Comparison of ENCODE assay signal across 11 cellular contexts in genomic region chr17:40371261-40371929, GRCh38. TPM values are rescaled to one million over a fixed set of nuclear protein-coding genes. Genes with fewer than 3 reads are reported as not detected.
DNase-seq lines count a peak whose midpoint lies in the region; ATAC-seq and TF ChIP-seq lines count a peak whose summit lies in the region.
"Had no signal": no experiment of that assay in that cellular context is flagged by ENCODE, and none has a peak within 500 bp of the region (broad histone marks: within the 10 kb centered on the region; RNA-seq: fewer than 3 reads in every experiment).

No MANE protein-coding gene starts in this region.

- no peaks in the 10 kb centered on the region for H4K20me1 ChIP-seq in IMR-90 (ENCODE audit: insufficient read depth, low read length)

- dilution Hi-C loops in IMR-90 (cut with HindIII; ENCODE audit: low sequenced_read_pairs, unreplicated experiment), result no loop called here

- H3K79me1 ChIP-seq in IMR-90 (ENCODE audit: low read depth in 1 of 2, low read length in 2 of 2), result no peaks in the 10 kb centered on the region
- H3K79me1 ChIP-seq in neuronal stem cell (ENCODE audit: low read depth, low read length), result no peaks in the 10 kb centered on the region

- H3K27me3 ChIP-seq in IMR-90 (ENCODE audit: control insufficient read depth, insufficient read depth, low read length), result no peaks in the 10 kb centered on the region
- H3K27me3 ChIP-seq in neuronal stem cell (ENCODE audit: control insufficient read depth in 3 of 3, insufficient read depth in 3 of 3, low read depth in 1 of 3, low read length in 3 of 3), result no peaks in the 10 kb centered on the region
- no peaks in the 10 kb centered on the region for H3K27me3 ChIP-seq in aorta (ENCODE audit: control insufficient read depth in 1 of 2, insufficient read depth in 2 of 2, low read length in 1 of 2)

- TF ChIP-seq RAD21 in IMR-90 (IDR thresholded peaks at IDR 0.05; ENCODE audit: low read length), result no peak

- no peak overlapping the region for H2BK15ac ChIP-seq in IMR-90 (ENCODE audit: low read depth, low read length)
- no peak overlapping the region for H2BK15ac ChIP-seq in neuronal stem cell (ENCODE audit: low read length)

- H3K36me3 Mint-ChIP-seq in activated CD4-positive, alpha-beta T cell treated with anti-CD3 and anti-CD28 coated beads, Interleukin-2, amount 10 ng/mL, durations not matched to agents 7 days and 5 days (ENCODE audit: low read depth), result peaks cover 1% of the 10 kb centered on the region
- no peaks in the 10 kb centered on the region for H3K36me3 Mint-ChIP-seq in activated CD8-positive, alpha-beta T cell treated with anti-CD3 and anti-CD28 coated beads, Interleukin-2, amount 10 ng/mL, durations not matched to agents 7 days and 5 days (ENCODE audit: low read depth)
- H3K36me3 Mint-ChIP-seq: CD8-positive, alpha-beta memory T cell had no signal

- no peak overlapping the region for H4K5ac ChIP-seq in IMR-90 (ENCODE audit: low read depth, low read length)

- no peak overlapping the region for H2AK9ac ChIP-seq in IMR-90 (replicated peaks; ENCODE audit: low read depth, low read length, poor library complexity)

- POLR2A ChIA-PET in activated CD4-positive, alpha-beta T cell treated with anti-CD3 and anti-CD28 coated beads, Interleukin-2, amount 10 ng/mL, durations not matched to agents 7 days and 5 days (lab: Charles Lee), result no interaction called here
- POLR2A ChIA-PET in IMR-90 (lab: Charles Lee; ENCODE audit: unreplicated experiment), result no interaction called here
- POLR2A ChIA-PET in activated CD8-positive, alpha-beta T cell treated with anti-CD3 and anti-CD28 coated beads, Interleukin-2, amount 10 ng/mL, durations not matched to agents 7 days and 5 days (lab: Charles Lee), result no interaction called here

- H3K9me3 ChIP-seq in IMR-90 (ENCODE audit: control insufficient read depth, insufficient read depth, low read length) (0 out of 2 replicates have a peak, but pooled peaks cover 2% of the 10 kb centered on the region), neuronal stem cell (replicated peaks in 1 of 2; ENCODE audit: control insufficient read depth in 2 of 2, insufficient read depth in 1 of 2, low read depth in 1 of 2, low read length in 2 of 2) (peaks cover 2% of the 10 kb centered on the region in 2 donors), aorta (ENCODE audit: control insufficient read depth, low read length) (no peaks in the 10 kb centered on the region)
- H3K9me3 ChIP-seq: thoracic aorta had no signal

- H3K27ac ChIP-seq in IMR-90 (ENCODE audit: insufficient read depth, low read length) (no peak overlapping the region), neuronal stem cell (replicated peaks; ENCODE audit: low read length) (no peak overlapping the region), aorta (ENCODE audit: low read depth in 1 of 2, low read length in 2 of 2) (no peak overlapping the region)
- H3K27ac ChIP-seq: thoracic aorta had no signal

- H4K91ac ChIP-seq in IMR-90 (ENCODE audit: insufficient read depth, low read depth, low read length) (no peak overlapping the region), neuronal stem cell (ENCODE audit: low read depth, low read length, poor library complexity) (no peak overlapping the region)

- no TSS peak for BruUV-seq in IMR-90 (replicated peaks; lab: Mats Ljungman, UMichigan)

- no peak overlapping the region for H3K18ac ChIP-seq in IMR-90 (ENCODE audit: low read depth, low read length)
- H3K18ac ChIP-seq in neuronal stem cell (ENCODE audit: low read length), result peak overlapping the region; percentile 17

- no peak overlapping the region for H2BK120ac ChIP-seq in IMR-90 (ENCODE audit: low read depth, low read length)
- H2BK120ac ChIP-seq in neuronal stem cell (ENCODE audit: low read depth, low read length), result no peak overlapping the region

- CTCF ChIA-PET in activated CD4-positive, alpha-beta T cell treated with anti-CD3 and anti-CD28 coated beads, Interleukin-2, amount 10 ng/mL, durations not matched to agents 7 days and 5 days (lab: Charles Lee), result interaction anchor here (0.5 to 1.4 kb wide), 3 partner anchors 9 to 76 kb away, joined by 3 to 5 read pairs (median 3); no protein-coding TSS in a partner anchor
- CTCF ChIA-PET in IMR-90 (lab: Yijun Ruan, JAX), result interaction anchor here (1.0 kb wide), 1 partner anchor 162 kb away, joined by 3 read pairs; no protein-coding TSS in a partner anchor
- CTCF ChIA-PET in activated CD8-positive, alpha-beta T cell treated with anti-CD3 and anti-CD28 coated beads, Interleukin-2, amount 10 ng/mL, durations not matched to agents 7 days and 5 days (lab: Charles Lee), result interaction anchor here (1.2 to 2.1 kb wide), 2 partner anchors 9 to 69 kb away, joined by 4 to 6 read pairs; no protein-coding TSS in a partner anchor

- peak overlapping the region; percentile 46 for H3K27ac Mint-ChIP-seq in activated CD4-positive, alpha-beta T cell treated with anti-CD3 and anti-CD28 coated beads, Interleukin-2, amount 10 ng/mL, durations not matched to agents 7 days and 5 days
- peak overlapping the region; percentile 6 for H3K27ac Mint-ChIP-seq in activated CD8-positive, alpha-beta T cell treated with anti-CD3 and anti-CD28 coated beads, Interleukin-2, amount 10 ng/mL, durations not matched to agents 7 days and 5 days

- H2AK5ac ChIP-seq in IMR-90 (ENCODE audit: low read depth, low read length), result no peak overlapping the region; the same call in 1 of the 2 replicates
- no peak overlapping the region for H2AK5ac ChIP-seq in neuronal stem cell (ENCODE audit: low read depth, low read length)

- H2BK20ac ChIP-seq in IMR-90 (ENCODE audit: low read depth, low read length), result no peak overlapping the region

- H3K9ac ChIP-seq in IMR-90 (ENCODE audit: low read depth, low read length) (no peak overlapping the region), neuronal stem cell (ENCODE audit: low read depth, low read length, poor library complexity) (no peak overlapping the region)

- no peak for TF ChIP-seq POLR2A in IMR-90 (IDR thresholded peaks at IDR 0.05; ENCODE audit: low read depth, low read length)

- intact Hi-C loops in IMR-90 (cut with micrococcal nuclease), result no loop called here
- intact Hi-C loops in aorta (cut with DNase I), result no loop called here

- DNase-seq in activated CD4-positive, alpha-beta T cell treated with anti-CD3 and anti-CD28 coated beads, Interleukin-2, amount 10 ng/mL, durations not matched to agents 7 days and 5 days, result peak; percentile 52
- no peak for DNase-seq in activated CD4-positive, alpha-beta T cell treated with anti-CD3 and anti-CD28 coated beads for 4 hours
- no peak for DNase-seq in IMR-90
- DNase-seq in activated CD8-positive, alpha-beta T cell treated with anti-CD3 and anti-CD28 coated beads, Interleukin-2, amount 10 ng/mL, durations not matched to agents 7 days and 5 days, result peak; percentile 63
- no peak for DNase-seq in neuronal stem cell (ENCODE audit: low spot score)
- DNase-seq in aorta, result no peak
- DNase-seq: effector memory CD4-positive, alpha-beta T cell had no signal

- H3K36me3 ChIP-seq in IMR-90 (ENCODE audit: control insufficient read depth, insufficient read depth, low read length) (no peaks in the 10 kb centered on the region), neuronal stem cell (replicated peaks in 1 of 2; ENCODE audit: control insufficient read depth in 2 of 2, insufficient read depth in 2 of 2, low read length in 2 of 2) (no peaks in the 10 kb centered on the region), aorta (ENCODE audit: control insufficient read depth in 1 of 2, insufficient read depth in 2 of 2, low read length in 1 of 2) (no peaks in the 10 kb centered on the region)
- H3K36me3 ChIP-seq: thoracic aorta had no signal

- in situ Hi-C loops in IMR-90 (cut with MboI; ENCODE audit: low sequenced_read_pairs), result loop anchor here (25.0 kb wide), 2 partner anchors 416 to 1291 kb away; partner anchors contain the start of genes KRT27 and KRT28

- no peak overlapping the region for H3K14ac ChIP-seq in IMR-90 (replicated peaks; ENCODE audit: low read depth, low read length)
- H3K14ac ChIP-seq in neuronal stem cell (ENCODE audit: low read length), result no peak overlapping the region

- no peak overlapping the region for H3K4me3 Mint-ChIP-seq in activated CD4-positive, alpha-beta T cell treated with anti-CD3 and anti-CD28 coated beads, Interleukin-2, amount 10 ng/mL, durations not matched to agents 7 days and 5 days
- no peak overlapping the region for H3K4me3 Mint-ChIP-seq in activated CD8-positive, alpha-beta T cell treated with anti-CD3 and anti-CD28 coated beads, Interleukin-2, amount 10 ng/mL, durations not matched to agents 7 days and 5 days

- H2BK5ac ChIP-seq in IMR-90 (ENCODE audit: low read depth, low read length, poor library complexity, severe bottlenecking), result no peak overlapping the region
- H2BK5ac ChIP-seq in neuronal stem cell (ENCODE audit: low read length), result no peak overlapping the region

- H2AFZ ChIP-seq in IMR-90 (replicated peaks; ENCODE audit: low read length, poor library complexity), result peak overlapping the region; percentile 43
- H2AFZ ChIP-seq in neuronal stem cell (ENCODE audit: low read length), result no peak overlapping the region

- H3K4me1 ChIP-seq in IMR-90 (ENCODE audit: control insufficient read depth, insufficient read depth, low read length), result no peaks in the 10 kb centered on the region
- H3K4me1 ChIP-seq in neuronal stem cell (ENCODE audit: control insufficient read depth in 2 of 2, insufficient read depth in 1 of 2, low read depth in 1 of 2, low read length in 2 of 2), result no peaks in the 10 kb centered on the region
- H3K4me1 ChIP-seq in aorta (ENCODE audit: control insufficient read depth in 1 of 2, insufficient read depth in 2 of 2, low read length in 2 of 2), result no peaks in the 10 kb centered on the region

- H3K4me3 ChIP-seq in IMR-90 (ENCODE audit: insufficient read depth, low read depth, low read length) (no peak overlapping the region), neuronal stem cell (ENCODE audit: low read length in 2 of 2) (no peak overlapping the region), aorta (ENCODE audit: low read length in 2 of 2) (no peak overlapping the region)
- H3K4me3 ChIP-seq: thoracic aorta had no signal

- H2BK12ac ChIP-seq in neuronal stem cell (ENCODE audit: low read length), result no peak overlapping the region

- ATAC-seq in IMR-90 (ENCODE audit: low read depth), result no peak
- ATAC-seq in activated CD8-positive, alpha-beta T cell treated with anti-CD3 and anti-CD28 coated beads, Interleukin-2, amount 10 ng/mL, durations not matched to agents 7 days and 5 days, result peak; percentile 80
- ATAC-seq in HG03354 (IDR thresholded peaks at IDR 0.05; ENCODE audit: poor library complexity, severe bottlenecking, unreplicated experiment), result no peak
- ATAC-seq in aorta (ENCODE audit: low FRiP score), result no peak
- no peak for ATAC-seq in HG03025 (IDR thresholded peaks at IDR 0.05; ENCODE audit: low FRiP score, unreplicated experiment)

- H3K23ac ChIP-seq in IMR-90 (ENCODE audit: low read depth, low read length), result no peak overlapping the region
- no peak overlapping the region for H3K23ac ChIP-seq in neuronal stem cell (ENCODE audit: low read depth, low read length, poor library complexity)

- no peaks in the 10 kb centered on the region for H3K9me1 ChIP-seq in IMR-90 (ENCODE audit: insufficient read depth, low read length)

- no peaks in the 10 kb centered on the region for H3K27me3 Mint-ChIP-seq in activated CD4-positive, alpha-beta T cell treated with anti-CD3 and anti-CD28 coated beads, Interleukin-2, amount 10 ng/mL, durations not matched to agents 7 days and 5 days
- H3K27me3 Mint-ChIP-seq in activated CD8-positive, alpha-beta T cell treated with anti-CD3 and anti-CD28 coated beads, Interleukin-2, amount 10 ng/mL, durations not matched to agents 7 days and 5 days (ENCODE audit: low read depth), result no peaks in the 10 kb centered on the region

- H3K4me2 ChIP-seq in IMR-90 (ENCODE audit: low read depth, low read length) (no peak overlapping the region), neuronal stem cell (ENCODE audit: insufficient read depth, low read length, poor library complexity, severe bottlenecking) (no peak overlapping the region)

- no peak for TF ChIP-seq CTCF in IMR-90 (conservative IDR thresholded peaks at IDR 0.05; ENCODE audit: low read depth, low read length)

- H4K8ac ChIP-seq in IMR-90 (ENCODE audit: low read depth in 2 of 2, low read length in 2 of 2), result no peak overlapping the region
- H4K8ac ChIP-seq in neuronal stem cell (ENCODE audit: low read depth, low read length), result no peak overlapping the region

- H3K9me3 Mint-ChIP-seq in activated CD4-positive, alpha-beta T cell treated with anti-CD3 and anti-CD28 coated beads, Interleukin-2, amount 10 ng/mL, durations not matched to agents 7 days and 5 days, result peaks cover 4% of the 10 kb centered on the region
- H3K9me3 Mint-ChIP-seq in activated CD8-positive, alpha-beta T cell treated with anti-CD3 and anti-CD28 coated beads, Interleukin-2, amount 10 ng/mL, durations not matched to agents 7 days and 5 days (ENCODE audit: insufficient read depth), result no peaks in the 10 kb centered on the region
- H3K9me3 Mint-ChIP-seq: CD8-positive, alpha-beta memory T cell had no signal

- H3K4me1 Mint-ChIP-seq in activated CD4-positive, alpha-beta T cell treated with anti-CD3 and anti-CD28 coated beads, Interleukin-2, amount 10 ng/mL, durations not matched to agents 7 days and 5 days, result peaks cover 27% of the 10 kb centered on the region
- peaks cover 25% of the 10 kb centered on the region for H3K4me1 Mint-ChIP-seq in activated CD8-positive, alpha-beta T cell treated with anti-CD3 and anti-CD28 coated beads, Interleukin-2, amount 10 ng/mL, durations not matched to agents 7 days and 5 days (ENCODE audit: low read depth)

- WGBS in IMR-90 (ENCODE audit: extremely low coverage in 2 of 2, insufficient read length in 1 of 2), 2 experiments, result no CpG with 5 or more reads among the region's 16 CpGs
- WGBS in neuronal stem cell (ENCODE audit: extremely low coverage in 2 of 2, insufficient read length in 2 of 2, insufficient replicate concordance in 1 of 2), 2 donors, result no CpG with 5 or more reads among the region's 16 CpGs
- WGBS in aorta, 2 donors, result 84 to 87% methylated on average over 16 of the region's 16 CpGs

- H3K4ac ChIP-seq in IMR-90 (ENCODE audit: low read depth, low read length), result no peak overlapping the region
- H3K4ac ChIP-seq in neuronal stem cell (ENCODE audit: low read length), result no peak overlapping the region

- H3K56ac ChIP-seq in IMR-90 (ENCODE audit: extremely low read depth, insufficient read depth, low read length), result no peak overlapping the region

RNA-seq across cellular contexts. Expression of gene GJD3, which starts 6.9 kb away (rescaled TPM):
- under 1 TPM in 1 of 2 experiments, not detected in 1; 0.22 TPM for total RNA-seq in activated CD4-positive, alpha-beta T cell treated with anti-CD3 and anti-CD28 coated beads, Interleukin-2, amount 10 ng/mL, durations not matched to agents 7 days and 5 days
- total RNA-seq in IMR-90 (2012; rRNA removed) (not detected in 2 replicates), aorta (1 to 10 TPM; 1.8 to 2.2 TPM)
- polyA plus RNA-seq in IMR-90 (2012; rRNA removed) (0.10 and 0.39 TPM in 2 replicates), aorta (not detected)
- polyA plus RNA-seq in IMR-90 (2012; cell fraction: cytosol; rRNA removed), result 0.11 and 1.0 TPM in 2 replicates
- polyA plus RNA-seq in IMR-90 (2012; cell fraction: nucleus; rRNA removed; ENCODE audit: low replicate concordance), result 0.80 and 0.91 TPM in 2 replicates
- total RNA-seq in activated CD8-positive, alpha-beta T cell treated with anti-CD3 and anti-CD28 coated beads, Interleukin-2, amount 10 ng/mL, durations not matched to agents 7 days and 5 days, result under 1 TPM in 1 of 2 experiments, not detected in 1; 0.29 TPM
- 0.08 TPM for polyA plus RNA-seq in neuronal stem cell (2013, experiment 1 of 2)
- 0.07 TPM for polyA plus RNA-seq in neuronal stem cell (2013, experiment 2 of 2)

RNA-seq across cellular contexts. Expression of gene TOP2A, which starts 46.3 kb away (rescaled TPM):
- 100 to 1,000 TPM; 504 to 522 TPM for total RNA-seq in activated CD4-positive, alpha-beta T cell treated with anti-CD3 and anti-CD28 coated beads, Interleukin-2, amount 10 ng/mL, durations not matched to agents 7 days and 5 days
- total RNA-seq in IMR-90 (2012; rRNA removed) (68.5 and 118 TPM in 2 replicates), aorta (1 to 10 TPM; 1.8 to 4.4 TPM)
- polyA plus RNA-seq in IMR-90 (2012; rRNA removed) (40.2 and 43.4 TPM in 2 replicates), aorta (1 to 10 TPM in 1 of 2 donors, under 1 TPM in 1; 0.25 to 2.1 TPM)
- 3.3 and 5.3 TPM in 2 replicates for polyA plus RNA-seq in IMR-90 (2012; cell fraction: cytosol; rRNA removed)
- polyA plus RNA-seq in IMR-90 (2012; cell fraction: nucleus; rRNA removed; ENCODE audit: low replicate concordance), result 2.7 and 19.5 TPM in 2 replicates
- 100 to 1,000 TPM; 517 to 567 TPM for total RNA-seq in activated CD8-positive, alpha-beta T cell treated with anti-CD3 and anti-CD28 coated beads, Interleukin-2, amount 10 ng/mL, durations not matched to agents 7 days and 5 days
- polyA plus RNA-seq in neuronal stem cell (2013, experiment 1 of 2), result 269 TPM
- polyA plus RNA-seq in neuronal stem cell (2013, experiment 2 of 2), result 272 TPM

Comparison
In these comparisons a context has a peak if more than half of its experiments do, and no peak if none do; other contexts are left out.
1. DNase-seq: peak in activated CD4-positive, alpha-beta T cell treated with anti-CD3 and anti-CD28 coated beads, Interleukin-2, amount 10 ng/mL, durations not matched to agents 7 days and 5 days (single experiment) and activated CD8-positive, alpha-beta T cell treated with anti-CD3 and anti-CD28 coated beads, Interleukin-2, amount 10 ng/mL, durations not matched to agents 7 days and 5 days (single experiment); none in activated CD4-positive, alpha-beta T cell treated with anti-CD3 and anti-CD28 coated beads for 4 hours (0 of 2), IMR-90 (single experiment), neuronal stem cell (single experiment) and aorta (0 of 2).
2. RNA of gene TOP2A, which starts 46.3 kb away (total RNA-seq): 517 to 567 TPM in activated CD8-positive, alpha-beta T cell treated with anti-CD3 and anti-CD28 coated beads, Interleukin-2, amount 10 ng/mL, durations not matched to agents 7 days and 5 days, 504 to 522 TPM in activated CD4-positive, alpha-beta T cell treated with anti-CD3 and anti-CD28 coated beads, Interleukin-2, amount 10 ng/mL, durations not matched to agents 7 days and 5 days and 68.5 to 118 TPM in IMR-90; 1.8 to 4.4 TPM in aorta; every median in the first group is over 10 times any median in the second.